Comparison of ENCODE assay signal across 11 cellular contexts in genomic region chr11:111044751-111045407, GRCh38.
"Had no signal": no experiment of that assay in that cellular context is flagged by ENCODE, and none has a peak within 500 bp of the region (broad histone marks: within the 10 kb centered on the region; RNA-seq: fewer than 3 reads in every experiment).

No MANE protein-coding gene starts in this region.

- H3K27ac ChIP-seq: foreskin keratinocyte, uterus had no signal

- FAIRE-seq: small intestine had no signal

- H3K9me3 ChIP-seq: uterus had no signal

- H3K27me3 ChIP-seq: foreskin keratinocyte, uterus had no signal

- H3K4me3 ChIP-seq: coronary artery, lung, uterus had no signal

- H3K36me3 ChIP-seq: uterus had no signal

- H3K4me1 ChIP-seq: uterus had no signal

- DNase-seq: activated CD4-positive, CD25-positive, alpha-beta regulatory T cell treated with anti-CD3 and anti-CD28 coated beads, Interleukin-2, amount 50 U/mL, for 72 hours; activated naive CD8-positive, alpha-beta T cell treated with anti-CD3 and anti-CD28 coated beads, Interleukin-2, amount 10 ng/mL, durations not matched to agents 7 days and 5 days; foreskin keratinocyte; left colon; naive thymus-derived CD8-positive, alpha-beta T cell; small intestine; T-cell; T-helper 9 cell; uterus had no signal

- ATAC-seq: foreskin keratinocyte; left colon; naive thymus-derived CD8-positive, alpha-beta T cell; T-cell had no signal
